9 cellular contexts compared by ENCODE assay signal in genomic region chr20:23363257-23363649, GRCh38. TPM values are rescaled to one million over a fixed set of nuclear protein-coding genes. Genes with fewer than 3 reads are reported as not detected.
A peak's percentile ranks its signal among the peaks of the same experiment; 100 is the strongest.
DNase-seq lines count a peak whose midpoint lies in the region; ATAC-seq, FAIRE-seq and TF ChIP-seq lines count a peak whose summit lies in the region.
"Had no signal": no experiment of that assay in that cellular context is flagged by ENCODE, and none has a peak within 500 bp of the region (broad histone marks: within the 10 kb centered on the region; RNA-seq: fewer than 3 reads in every experiment).

No MANE protein-coding gene starts in this region.

- TF ChIP-seq CTCF in ascending aorta (IDR thresholded peaks at IDR 0.05) = no peak
- no peak for TF ChIP-seq CTCF in kidney (IDR thresholded peaks at IDR 0.05; ENCODE audit: borderline replicate concordance, extremely low read depth, insufficient read depth)
- TF ChIP-seq CTCF in tibial nerve (IDR thresholded peaks at IDR 0.05) = no peak

- H3K9me3 ChIP-seq in ascending aorta (no peaks in the 10 kb centered on the region), kidney (ENCODE audit: control insufficient read depth in 1 of 2, low read length in 2 of 2) (no peaks in the 10 kb centered on the region), tibial nerve (no peaks in the 10 kb centered on the region)

- peak overlapping the region; percentile 97 for H3K27ac Mint-ChIP-seq in activated CD8-positive, alpha-beta memory T cell treated with anti-CD3 and anti-CD28 coated beads, Interleukin-2, amount 10 ng/mL, durations not matched to agents 7 days and 5 days

- H3K4me1 ChIP-seq in ascending aorta (peaks cover 6 to 18% of the 10 kb centered on the region in 2 donors), kidney (ENCODE audit: control insufficient read depth in 1 of 2, insufficient read depth in 1 of 2, low read depth in 1 of 2, low read length in 2 of 2) (peaks cover 31 to 34% of the 10 kb centered on the region in 2 donors), tibial nerve (peaks cover 3 to 77% (median 35%) of the 10 kb centered on the region in 4 donors)

- TF ChIP-seq EP300 in tibial nerve (IDR thresholded peaks at IDR 0.05) = no peak

- H3K9ac ChIP-seq in kidney (ENCODE audit: low read length in 2 of 2) = peak overlapping the region in 1 of 2 donors; percentile 90

- intact Hi-C loops in ascending aorta (cut with DNase I) (loop anchor here (5.0 to 10.0 kb wide), 5 partner anchors 216 to 1872 kb away; partner anchors contain the start of gene CST3), kidney (cut with DNase I) (no loop called here)

- H3K4me3 ChIP-seq in ascending aorta (peak overlapping the region; percentile 75 to 76), kidney (ENCODE audit: low read length in 2 of 2) (peak overlapping the region; percentile 78 to 79), tibial nerve (peak overlapping the region in 2 of 4 donors; percentile 92 to 100)

- H3K4me3 Mint-ChIP-seq in activated CD8-positive, alpha-beta memory T cell treated with anti-CD3 and anti-CD28 coated beads, Interleukin-2, amount 10 ng/mL, durations not matched to agents 7 days and 5 days = peak overlapping the region; percentile 89

- H3K27me3 ChIP-seq in ascending aorta (no peaks in the 10 kb centered on the region), tibial nerve (no peaks in the 10 kb centered on the region)

- H3K27ac ChIP-seq in ascending aorta (peak overlapping the region; percentile 87 to 100), kidney (ENCODE audit: low read depth in 2 of 2, low read length in 2 of 2) (peak overlapping the region; percentile 97 to 99), tibial nerve (peak overlapping the region; percentile 96 to 100 (median 98))

- CTCF ChIA-PET in activated CD8-positive, alpha-beta memory T cell treated with anti-CD3 and anti-CD28 coated beads, Interleukin-2, amount 10 ng/mL, durations not matched to agents 7 days and 5 days (lab: Charles Lee) = interaction anchor here (1.9 kb wide), 1 partner anchor 58 kb away, joined by 6 read pairs; the partner anchor contains the start of gene NAPB

- no peak for DNase-seq in activated CD8-positive, alpha-beta memory T cell treated with anti-CD3 and anti-CD28 coated beads, Interleukin-2, amount 10 ng/mL, durations not matched to agents 7 days and 5 days
- no peak for DNase-seq in activated CD8-positive, alpha-beta memory T cell treated with anti-CD3 and anti-CD28 coated beads, Interleukin-2, amount 50 U/mL, for 48 hours
- DNase-seq in ascending aorta (ENCODE audit: low spot score in 2 of 2) (no peak), kidney (no peak), tibial nerve (ENCODE audit: low spot score in 2 of 2) (no peak), glomerular visceral epithelial cell (ENCODE audit: extremely low spot score) (no peak), RPMI8226 (no peak)
- DNase-seq: DMS 273 treated with DMSO at 0.1 percent for 48 hours had no signal

- no peaks in the 10 kb centered on the region for H3K9me3 Mint-ChIP-seq in activated CD8-positive, alpha-beta memory T cell treated with anti-CD3 and anti-CD28 coated beads, Interleukin-2, amount 10 ng/mL, durations not matched to agents 7 days and 5 days (ENCODE audit: low read depth)

- H3K36me3 Mint-ChIP-seq in activated CD8-positive, alpha-beta memory T cell treated with anti-CD3 and anti-CD28 coated beads, Interleukin-2, amount 10 ng/mL, durations not matched to agents 7 days and 5 days = peaks cover 27% of the 10 kb centered on the region

- no peaks in the 10 kb centered on the region for H3K27me3 Mint-ChIP-seq in activated CD8-positive, alpha-beta memory T cell treated with anti-CD3 and anti-CD28 coated beads, Interleukin-2, amount 10 ng/mL, durations not matched to agents 7 days and 5 days

- WGBS in tibial nerve, 2 donors = 72 to 76% methylated on average over 4 of the region's 4 CpGs

- ATAC-seq in activated CD8-positive, alpha-beta memory T cell treated with anti-CD3 and anti-CD28 coated beads, Interleukin-2, amount 10 ng/mL, durations not matched to agents 7 days and 5 days = no peak
- no peak for ATAC-seq in HG03439 (IDR thresholded peaks at IDR 0.05; ENCODE audit: unreplicated experiment)

- TF ChIP-seq POLR2A in tibial nerve (IDR thresholded peaks at IDR 0.05) = no peak

- peaks cover 65% of the 10 kb centered on the region for H3K4me1 Mint-ChIP-seq in activated CD8-positive, alpha-beta memory T cell treated with anti-CD3 and anti-CD28 coated beads, Interleukin-2, amount 10 ng/mL, durations not matched to agents 7 days and 5 days

- FAIRE-seq in kidney (lab: Jason Lieb, UNC) = no peak

- H3K36me3 ChIP-seq in ascending aorta (peaks cover 14 to 18% of the 10 kb centered on the region in 2 donors), kidney (ENCODE audit: control insufficient read depth in 1 of 2, insufficient read depth in 2 of 2, low read length in 2 of 2) (peaks cover 3 to 5% of the 10 kb centered on the region in 2 donors), tibial nerve (peaks cover 0 to 31% (median 0%) of the 10 kb centered on the region in 3 donors)

RNA-seq across cellular contexts. Expression of gene GZF1, which starts 1.3 kb away (rescaled TPM):
- 10 to 100 TPM; 10.2 to 14.4 TPM for total RNA-seq in activated CD8-positive, alpha-beta memory T cell treated with anti-CD3 and anti-CD28 coated beads, Interleukin-2, amount 10 ng/mL, durations not matched to agents 7 days and 5 days
- 54.8 TPM for total RNA-seq in ascending aorta
- total RNA-seq in kidney = 14.1 TPM
- polyA plus RNA-seq in kidney (ENCODE audit: insufficient read depth, low read depth, low replicate concordance) = 7.7 TPM
- 10 to 100 TPM; 16.3 to 37.2 (median 20.3) TPM for total RNA-seq in tibial nerve

RNA-seq across cellular contexts. Expression of gene NXT1, which starts 12.7 kb away (rescaled TPM):
- total RNA-seq in activated CD8-positive, alpha-beta memory T cell treated with anti-CD3 and anti-CD28 coated beads, Interleukin-2, amount 10 ng/mL, durations not matched to agents 7 days and 5 days = 10 to 100 TPM; 34.0 to 48.3 TPM
- total RNA-seq in ascending aorta = 50.0 TPM
- 17.6 TPM for total RNA-seq in kidney
- polyA plus RNA-seq in kidney (ENCODE audit: insufficient read depth, low read depth, low replicate concordance) = 21.4 TPM
- 10 to 100 TPM; 19.4 to 50.5 (median 26.2) TPM for total RNA-seq in tibial nerve

RNA-seq across cellular contexts. Expression of gene NAPB, which starts 58.0 kb away (rescaled TPM):
- 10 to 100 TPM; 17.5 to 23.1 TPM for total RNA-seq in activated CD8-positive, alpha-beta memory T cell treated with anti-CD3 and anti-CD28 coated beads, Interleukin-2, amount 10 ng/mL, durations not matched to agents 7 days and 5 days
- total RNA-seq in ascending aorta = 0.75 TPM
- 9.6 TPM for total RNA-seq in kidney
- 5.3 TPM for polyA plus RNA-seq in kidney (ENCODE audit: insufficient read depth, low read depth, low replicate concordance)
- 10 to 100 TPM; 10.9 to 16.1 (median 13.6) TPM for total RNA-seq in tibial nerve
